In genomic region chr7:33039257-33039904, GRCh38 we compare ENCODE assay signal across 8 cellular contexts. TPM values are rescaled to one million over a fixed set of nuclear protein-coding genes. Genes with fewer than 3 reads are reported as not detected.
DNase-seq lines count a peak whose midpoint lies in the region; ATAC-seq and TF ChIP-seq lines count a peak whose summit lies in the region.

No MANE protein-coding gene starts in this region.

- H3K27me3 Mint-ChIP-seq in activated CD4-positive, alpha-beta T cell treated with anti-CD3 and anti-CD28 coated beads, Interleukin-2, amount 10 ng/mL, durations not matched to agents 7 days and 5 days = no peaks in the 10 kb centered on the region
- no peaks in the 10 kb centered on the region for H3K27me3 Mint-ChIP-seq in memory B cell

- peaks cover 15% of the 10 kb centered on the region for H3K36me3 Mint-ChIP-seq in activated CD4-positive, alpha-beta T cell treated with anti-CD3 and anti-CD28 coated beads, Interleukin-2, amount 10 ng/mL, durations not matched to agents 7 days and 5 days (ENCODE audit: low read depth)
- H3K36me3 Mint-ChIP-seq in memory B cell = peaks cover 5% of the 10 kb centered on the region

- POLR2A ChIA-PET in activated CD4-positive, alpha-beta T cell treated with anti-CD3 and anti-CD28 coated beads, Interleukin-2, amount 10 ng/mL, durations not matched to agents 7 days and 5 days (lab: Charles Lee) = interaction anchor here (0.6 kb wide), 1 partner anchor 453 kb away, joined by 3 read pairs; no protein-coding TSS in a partner anchor

- H3K27ac Mint-ChIP-seq in activated CD4-positive, alpha-beta T cell treated with anti-CD3 and anti-CD28 coated beads, Interleukin-2, amount 10 ng/mL, durations not matched to agents 7 days and 5 days = peak overlapping the region; percentile 91
- peak overlapping the region; percentile 84 for H3K27ac Mint-ChIP-seq in memory B cell

- ATAC-seq in HG03571 (IDR thresholded peaks at IDR 0.05; ENCODE audit: unreplicated experiment) = peak; percentile 32
- peak; percentile 28 for ATAC-seq in memory B cell (ENCODE audit: low read depth)
- no peak for ATAC-seq in HG02623 (IDR thresholded peaks at IDR 0.05; ENCODE audit: unreplicated experiment)

- H3K9me3 Mint-ChIP-seq in activated CD4-positive, alpha-beta T cell treated with anti-CD3 and anti-CD28 coated beads, Interleukin-2, amount 10 ng/mL, durations not matched to agents 7 days and 5 days = no peaks in the 10 kb centered on the region
- no peaks in the 10 kb centered on the region for H3K9me3 Mint-ChIP-seq in memory B cell

- no peak for DNase-seq in activated CD4-positive, alpha-beta T cell treated with anti-CD3 and anti-CD28 coated beads, Interleukin-2, amount 10 ng/mL, durations not matched to agents 7 days and 5 days
- DNase-seq in activated CD4-positive, alpha-beta T cell treated with anti-CD3 and anti-CD28 coated beads, Interleukin-2, amount 50 U/mL, for 4 hours = no peak
- no peak for DNase-seq in astrocyte of the spinal cord (ENCODE audit: low read depth, low spot score)
- DNase-seq in memory B cell (ENCODE audit: low spot score in 2 of 2) = no peak
- no peak for DNase-seq in GDM1 (lab: John Stamatoyannopoulos, UW)
- DNase-seq in HPDE6-E6E7 (ENCODE audit: extremely low spot score) = no peak

- H3K4me3 Mint-ChIP-seq in activated CD4-positive, alpha-beta T cell treated with anti-CD3 and anti-CD28 coated beads, Interleukin-2, amount 10 ng/mL, durations not matched to agents 7 days and 5 days = peak overlapping the region; percentile 90
- peak overlapping the region; percentile 79 for H3K4me3 Mint-ChIP-seq in memory B cell

- TF ChIP-seq CTCF in astrocyte of the spinal cord (IDR thresholded peaks at IDR 0.05; ENCODE audit: low read depth, low read length) = no peak

- in situ Hi-C loops in astrocyte of the spinal cord (cut with HindIII; ENCODE audit: low sequenced_read_pairs) = no loop called here

- CTCF ChIA-PET in activated CD4-positive, alpha-beta T cell treated with anti-CD3 and anti-CD28 coated beads, Interleukin-2, amount 10 ng/mL, durations not matched to agents 7 days and 5 days (lab: Charles Lee) = interaction anchor here (1.1 to 2.9 kb wide), 4 partner anchors 9 to 239 kb away, joined by 4 to 11 read pairs (median 6); partner anchors contain the start of gene RP9

- peak overlapping the region; percentile 36 for H3K4me3 ChIP-seq in astrocyte of the spinal cord (ENCODE audit: low read depth, low read length)

- H3K4me1 Mint-ChIP-seq in activated CD4-positive, alpha-beta T cell treated with anti-CD3 and anti-CD28 coated beads, Interleukin-2, amount 10 ng/mL, durations not matched to agents 7 days and 5 days = peaks cover 53% of the 10 kb centered on the region
- peaks cover 21% of the 10 kb centered on the region for H3K4me1 Mint-ChIP-seq in memory B cell

RNA-seq across cellular contexts. Expression of gene NT5C3A, which starts 23.2 kb away (rescaled TPM):
- 10 to 100 TPM; 55.2 to 64.5 TPM for total RNA-seq in activated CD4-positive, alpha-beta T cell treated with anti-CD3 and anti-CD28 coated beads, Interleukin-2, amount 10 ng/mL, durations not matched to agents 7 days and 5 days
